ENCODE assay signal across 11 cellular contexts in the genomic region with DNA sequence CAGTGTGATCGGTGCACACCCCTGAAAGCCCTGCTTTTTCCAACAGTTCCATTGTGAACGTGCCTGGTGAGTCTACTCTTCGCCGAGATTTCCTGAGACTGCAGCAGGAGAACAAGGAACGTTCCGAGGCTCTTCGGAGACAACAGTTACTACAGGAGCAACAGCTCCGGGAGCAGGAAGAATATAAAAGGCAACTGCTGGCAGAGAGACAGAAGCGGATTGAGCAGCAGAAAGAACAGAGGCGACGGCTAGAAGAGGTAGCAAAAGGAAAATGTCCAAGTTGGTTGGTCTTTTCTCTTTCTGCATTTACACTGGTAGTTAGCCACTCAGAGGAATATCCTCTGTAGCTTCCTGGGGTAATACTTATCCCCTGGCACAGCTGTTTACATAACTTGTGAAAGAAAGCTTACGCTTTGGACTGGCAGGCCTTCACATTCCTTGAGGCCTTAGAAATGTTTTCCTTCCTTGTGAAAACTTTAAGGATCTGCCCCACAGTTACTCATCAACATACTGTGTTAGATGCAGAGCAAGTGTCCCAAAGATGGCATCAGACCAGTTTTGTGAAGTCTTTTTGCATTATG.
DNase-seq lines count a peak whose midpoint lies in the region; ATAC-seq and TF ChIP-seq lines count a peak whose summit lies in the region.
"Had no signal": no experiment of that assay in that cellular context is flagged by ENCODE, and none has a peak within 500 bp of the region (broad histone marks: within the 10 kb centered on the region; RNA-seq: fewer than 3 reads in every experiment).

No MANE protein-coding gene starts in this region.

- TF ChIP-seq CTCF in chondrocyte (IDR thresholded peaks at IDR 0.05), result no peak

- H3K36me3 Mint-ChIP-seq in chondrocyte (ENCODE audit: low read depth), result peaks cover 29% of the 10 kb centered on the region

- H3K9me3 Mint-ChIP-seq in chondrocyte (ENCODE audit: low read depth), result no peaks in the 10 kb centered on the region
- H3K9me3 Mint-ChIP-seq: activated T-cell treated with anti-CD3 and anti-CD28 coated beads, Interleukin-2, amount 50 U/mL, for 72 hours had no signal

- H3K27me3 Mint-ChIP-seq in chondrocyte (ENCODE audit: low read depth), result no peaks in the 10 kb centered on the region

- no peak for ATAC-seq in HG03280 (IDR thresholded peaks at IDR 0.05; ENCODE audit: unreplicated experiment)
- ATAC-seq: activated T-cell treated with anti-CD3 and anti-CD28 coated beads, Interleukin-2, amount 50 U/mL, for 72 hours had no signal

- peaks cover 41% of the 10 kb centered on the region for H3K4me1 Mint-ChIP-seq in chondrocyte (ENCODE audit: low read depth)

- DNase-seq in M059J (ENCODE audit: low read depth), result peak; percentile 41
- no peak for DNase-seq in chondrocyte (ENCODE audit: low spot score)
- peak; percentile 23 for DNase-seq in kidney tubule cell (ENCODE audit: low spot score)
- peak; percentile 70 for DNase-seq in superior temporal gyrus (ENCODE audit: extremely low spot score)
- no peak for DNase-seq in activated naive CD4-positive, alpha-beta T cell treated with anti-CD3 and anti-CD28 coated beads, Interleukin-2, amount 50 U/mL, for 16 hours
- DNase-seq in NCI-H187 treated with DMSO at 0.1 percent for 48 hours (lab: John Stamatoyannopoulos, UW), result no peak
- DNase-seq: activated T-cell treated with anti-CD3 and anti-CD28 coated beads, Interleukin-2, amount 50 U/mL, for 72 hours; MV-4-11; NCI-H510A; Right ventricle myocardium superior had no signal

- peak overlapping the region; percentile 88 for H3K27ac Mint-ChIP-seq in chondrocyte (ENCODE audit: unreplicated experiment)
- H3K27ac Mint-ChIP-seq: activated T-cell treated with anti-CD3 and anti-CD28 coated beads, Interleukin-2, amount 50 U/mL, for 72 hours had no signal

- H3K4me3 Mint-ChIP-seq in chondrocyte (ENCODE audit: unreplicated experiment), result peak overlapping the region; percentile 48
- H3K4me3 Mint-ChIP-seq: activated T-cell treated with anti-CD3 and anti-CD28 coated beads, Interleukin-2, amount 50 U/mL, for 72 hours had no signal

Comparison
In these comparisons a context has a peak if more than half of its experiments do, and no peak if none do; other contexts are left out.
1. DNase-seq: peak in M059J (single experiment), kidney tubule cell (single experiment) and superior temporal gyrus (single experiment); none in chondrocyte (single experiment), activated naive CD4-positive, alpha-beta T cell treated with anti-CD3 and anti-CD28 coated beads, Interleukin-2, amount 50 U/mL, for 16 hours (single experiment) and NCI-H187 treated with DMSO at 0.1 percent for 48 hours (single experiment).